1 cellular context compared by ENCODE assay signal in the genomic region with DNA sequence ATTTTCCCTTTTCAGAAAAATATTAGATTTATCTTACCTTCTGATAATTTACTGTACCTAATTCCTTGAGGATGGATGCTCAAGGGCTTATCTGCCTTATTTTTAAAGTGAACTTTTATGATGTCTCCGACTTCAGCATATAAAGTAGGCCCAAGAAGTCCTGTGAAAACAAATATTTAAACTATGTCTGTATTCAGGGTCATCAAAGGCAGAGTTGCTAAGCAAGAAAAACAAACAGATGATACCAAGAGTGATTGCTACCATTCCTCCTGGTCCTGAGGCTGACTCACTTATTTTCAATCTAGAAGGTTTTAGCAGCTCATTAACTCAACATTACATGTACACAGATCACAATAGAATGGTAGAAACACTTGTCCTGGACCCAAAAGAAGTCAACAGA.
TF ChIP-seq lines count a peak whose summit lies in the region.

No MANE protein-coding gene starts in this region.

TF ChIP-seq in SK-N-SH treated with all-trans-retinoic acid at 6 μM for 48 hours, 23 proteins besides CTCF, POLR2A, EP300 and RAD21 (continued from another document):
- TF ChIP-seq ZNF8 (CRISPR knock-in tag; IDR thresholded peaks at IDR 0.05) (no peak), TCF4 (CRISPR knock-in tag; IDR thresholded peaks at IDR 0.05; ENCODE audit: borderline replicate concordance) (no peak), RARB (CRISPR knock-in tag; IDR thresholded peaks at IDR 0.05) (no peak), ESRRG (CRISPR knock-in tag; IDR thresholded peaks at IDR 0.05) (no peak), PATZ1 (CRISPR knock-in tag; IDR thresholded peaks at IDR 0.05; ENCODE audit: borderline replicate concordance) (no peak), ZFP30 (CRISPR knock-in tag; IDR thresholded peaks at IDR 0.05) (no peak), ZFP3 (CRISPR knock-in tag; IDR thresholded peaks at IDR 0.05) (no peak), SNAI2 (CRISPR knock-in tag; IDR thresholded peaks at IDR 0.05) (no peak)
- TF ChIP-seq, protein P1, sequence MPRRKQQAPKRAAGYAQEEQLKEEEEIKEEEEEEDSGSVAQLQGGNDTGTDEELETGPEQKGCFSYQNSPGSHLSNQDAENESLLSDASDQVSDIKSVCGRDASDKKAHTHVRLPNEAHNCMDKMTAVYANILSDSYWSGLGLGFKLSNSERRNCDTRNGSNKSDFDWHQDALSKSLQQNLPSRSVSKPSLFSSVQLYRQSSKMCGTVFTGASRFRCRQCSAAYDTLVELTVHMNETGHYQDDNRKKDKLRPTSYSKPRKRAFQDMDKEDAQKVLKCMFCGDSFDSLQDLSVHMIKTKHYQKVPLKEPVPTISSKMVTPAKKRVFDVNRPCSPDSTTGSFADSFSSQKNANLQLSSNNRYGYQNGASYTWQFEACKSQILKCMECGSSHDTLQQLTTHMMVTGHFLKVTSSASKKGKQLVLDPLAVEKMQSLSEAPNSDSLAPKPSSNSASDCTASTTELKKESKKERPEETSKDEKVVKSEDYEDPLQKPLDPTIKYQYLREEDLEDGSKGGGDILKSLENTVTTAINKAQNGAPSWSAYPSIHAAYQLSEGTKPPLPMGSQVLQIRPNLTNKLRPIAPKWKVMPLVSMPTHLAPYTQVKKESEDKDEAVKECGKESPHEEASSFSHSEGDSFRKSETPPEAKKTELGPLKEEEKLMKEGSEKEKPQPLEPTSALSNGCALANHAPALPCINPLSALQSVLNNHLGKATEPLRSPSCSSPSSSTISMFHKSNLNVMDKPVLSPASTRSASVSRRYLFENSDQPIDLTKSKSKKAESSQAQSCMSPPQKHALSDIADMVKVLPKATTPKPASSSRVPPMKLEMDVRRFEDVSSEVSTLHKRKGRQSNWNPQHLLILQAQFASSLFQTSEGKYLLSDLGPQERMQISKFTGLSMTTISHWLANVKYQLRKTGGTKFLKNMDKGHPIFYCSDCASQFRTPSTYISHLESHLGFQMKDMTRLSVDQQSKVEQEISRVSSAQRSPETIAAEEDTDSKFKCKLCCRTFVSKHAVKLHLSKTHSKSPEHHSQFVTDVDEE (CRISPR knock-in tag; IDR thresholded peaks at IDR 0.05), result no peak
